Comparison of ENCODE assay signal across 1 cellular context in the genomic region with DNA sequence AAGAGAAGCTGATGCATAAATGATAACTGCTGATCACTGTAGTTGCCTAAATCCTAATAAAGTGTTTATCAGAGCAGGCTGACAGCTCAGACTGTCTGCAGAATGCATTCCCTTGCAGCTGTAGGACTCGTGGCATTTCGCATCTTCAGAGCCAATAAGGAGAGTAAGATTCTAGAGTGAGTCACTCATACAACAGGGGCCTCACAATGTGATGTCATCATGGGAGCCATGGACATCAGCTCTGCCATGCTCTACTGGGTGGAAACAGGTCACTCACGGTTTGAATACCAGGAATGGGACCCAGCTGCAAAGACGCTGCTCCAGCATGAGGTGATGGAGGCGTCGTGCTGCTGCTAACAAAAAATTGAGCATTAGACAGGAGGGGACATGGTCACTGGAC.
TF ChIP-seq lines count a peak whose summit lies in the region.

No MANE protein-coding gene starts in this region.

TF ChIP-seq in HepG2, 621 proteins besides CTCF, POLR2A, EP300 and RAD21 (continued from another document):
- TF ChIP-seq ETV6 (CRISPR knock-in tag; conservative IDR thresholded peaks at IDR 0.05) (no peak), ATF7 (IDR thresholded peaks at IDR 0.05) (peak; percentile 39; the same call in 1 of the 2 replicates), ATF7 (CRISPR knock-in tag; IDR thresholded peaks at IDR 0.05) (no peak), CREB1 (IDR thresholded peaks at IDR 0.05) (peak; percentile 83), CREB1 (CRISPR knock-in tag; IDR thresholded peaks at IDR 0.05) (no peak)
